Comparison of ENCODE assay signal across 1 cellular context in the genomic region with DNA sequence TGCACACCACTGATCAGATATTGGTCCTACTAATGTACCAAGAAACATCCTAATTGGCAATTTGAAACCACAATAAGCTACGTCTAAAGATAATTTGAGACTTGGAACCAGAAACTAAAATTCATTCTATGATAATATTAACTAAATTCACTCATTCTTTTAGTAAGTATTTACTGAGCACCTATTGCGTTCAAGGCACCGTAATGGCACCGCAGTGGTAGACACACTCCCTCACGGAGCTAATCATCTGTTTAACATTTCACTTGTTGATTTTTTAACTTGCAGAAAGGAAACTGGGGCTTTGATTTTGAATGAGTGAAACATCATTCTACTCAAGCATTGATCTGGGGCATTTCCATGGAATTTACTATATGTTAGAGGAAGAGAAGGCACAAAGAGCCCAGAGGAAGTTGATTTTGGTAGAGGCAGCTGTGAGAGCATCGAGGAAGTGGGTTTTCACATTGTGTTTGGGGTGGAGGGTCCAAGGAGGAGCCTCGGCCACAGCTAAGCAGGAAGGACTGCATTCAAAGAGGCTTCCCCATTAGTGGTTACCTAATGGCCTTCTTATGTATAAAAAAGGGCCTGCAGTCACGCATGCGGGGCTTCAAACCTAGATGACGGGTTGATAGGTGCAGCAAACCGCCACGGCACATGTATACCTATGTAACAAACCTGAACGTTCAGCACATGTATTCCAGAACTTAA.
TF ChIP-seq lines count a peak whose summit lies in the region.

No MANE protein-coding gene starts in this region.

TF ChIP-seq in HepG2, 621 proteins besides CTCF, POLR2A, EP300 and RAD21 (continued from another document):
- TF ChIP-seq, protein P1, sequence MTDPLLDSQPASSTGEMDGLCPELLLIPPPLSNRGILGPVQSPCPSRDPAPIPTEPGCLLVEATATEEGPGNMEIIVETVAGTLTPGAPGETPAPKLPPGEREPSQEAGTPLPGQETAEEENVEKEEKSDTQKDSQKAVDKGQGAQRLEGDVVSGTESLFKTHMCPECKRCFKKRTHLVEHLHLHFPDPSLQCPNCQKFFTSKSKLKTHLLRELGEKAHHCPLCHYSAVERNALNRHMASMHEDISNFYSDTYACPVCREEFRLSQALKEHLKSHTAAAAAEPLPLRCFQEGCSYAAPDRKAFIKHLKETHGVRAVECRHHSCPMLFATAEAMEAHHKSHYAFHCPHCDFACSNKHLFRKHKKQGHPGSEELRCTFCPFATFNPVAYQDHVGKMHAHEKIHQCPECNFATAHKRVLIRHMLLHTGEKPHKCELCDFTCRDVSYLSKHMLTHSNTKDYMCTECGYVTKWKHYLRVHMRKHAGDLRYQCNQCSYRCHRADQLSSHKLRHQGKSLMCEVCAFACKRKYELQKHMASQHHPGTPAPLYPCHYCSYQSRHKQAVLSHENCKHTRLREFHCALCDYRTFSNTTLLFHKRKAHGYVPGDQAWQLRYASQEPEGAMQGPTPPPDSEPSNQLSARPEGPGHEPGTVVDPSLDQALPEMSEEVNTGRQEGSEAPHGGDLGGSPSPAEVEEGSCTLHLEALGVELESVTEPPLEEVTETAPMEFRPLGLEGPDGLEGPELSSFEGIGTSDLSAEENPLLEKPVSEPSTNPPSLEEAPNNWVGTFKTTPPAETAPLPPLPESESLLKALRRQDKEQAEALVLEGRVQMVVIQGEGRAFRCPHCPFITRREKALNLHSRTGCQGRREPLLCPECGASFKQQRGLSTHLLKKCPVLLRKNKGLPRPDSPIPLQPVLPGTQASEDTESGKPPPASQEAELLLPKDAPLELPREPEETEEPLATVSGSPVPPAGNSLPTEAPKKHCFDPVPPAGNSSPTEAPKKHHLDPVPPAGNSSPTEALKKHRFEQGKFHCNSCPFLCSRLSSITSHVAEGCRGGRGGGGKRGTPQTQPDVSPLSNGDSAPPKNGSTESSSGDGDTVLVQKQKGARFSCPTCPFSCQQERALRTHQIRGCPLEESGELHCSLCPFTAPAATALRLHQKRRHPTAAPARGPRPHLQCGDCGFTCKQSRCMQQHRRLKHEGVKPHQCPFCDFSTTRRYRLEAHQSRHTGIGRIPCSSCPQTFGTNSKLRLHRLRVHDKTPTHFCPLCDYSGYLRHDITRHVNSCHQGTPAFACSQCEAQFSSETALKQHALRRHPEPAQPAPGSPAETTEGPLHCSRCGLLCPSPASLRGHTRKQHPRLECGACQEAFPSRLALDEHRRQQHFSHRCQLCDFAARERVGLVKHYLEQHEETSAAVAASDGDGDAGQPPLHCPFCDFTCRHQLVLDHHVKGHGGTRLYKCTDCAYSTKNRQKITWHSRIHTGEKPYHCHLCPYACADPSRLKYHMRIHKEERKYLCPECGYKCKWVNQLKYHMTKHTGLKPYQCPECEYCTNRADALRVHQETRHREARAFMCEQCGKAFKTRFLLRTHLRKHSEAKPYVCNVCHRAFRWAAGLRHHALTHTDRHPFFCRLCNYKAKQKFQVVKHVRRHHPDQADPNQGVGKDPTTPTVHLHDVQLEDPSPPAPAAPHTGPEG (CRISPR knock-in tag; IDR thresholded peaks at IDR 0.05): no peak
- TF ChIP-seq RXRA (CRISPR knock-in tag; IDR thresholded peaks at IDR 0.05): no peak
- TF ChIP-seq, protein P2, sequence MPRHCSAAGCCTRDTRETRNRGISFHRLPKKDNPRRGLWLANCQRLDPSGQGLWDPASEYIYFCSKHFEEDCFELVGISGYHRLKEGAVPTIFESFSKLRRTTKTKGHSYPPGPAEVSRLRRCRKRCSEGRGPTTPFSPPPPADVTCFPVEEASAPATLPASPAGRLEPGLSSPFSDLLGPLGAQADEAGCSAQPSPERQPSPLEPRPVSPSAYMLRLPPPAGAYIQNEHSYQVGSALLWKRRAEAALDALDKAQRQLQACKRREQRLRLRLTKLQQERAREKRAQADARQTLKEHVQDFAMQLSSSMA (CRISPR knock-in tag; IDR thresholded peaks at IDR 0.05): no peak
- TF ChIP-seq ZBTB20 (CRISPR knock-in tag; IDR thresholded peaks at IDR 0.05; ENCODE audit: borderline replicate concordance, low read depth): no peak
